21 cellular contexts compared by ENCODE assay signal in genomic region chr6:38722727-38723334, GRCh38. TPM values are rescaled to one million over a fixed set of nuclear protein-coding genes. Genes with fewer than 3 reads are reported as not detected.
DNase-seq lines count a peak whose midpoint lies in the region; ATAC-seq, FAIRE-seq and TF ChIP-seq lines count a peak whose summit lies in the region.
"Had no signal": no experiment of that assay in that cellular context is flagged by ENCODE, and none has a peak within 500 bp of the region (broad histone marks: within the 10 kb centered on the region; RNA-seq: fewer than 3 reads in every experiment).

No MANE protein-coding gene starts in this region.

- H3K27me3 ChIP-seq in NT2/D1 (ENCODE audit: insufficient read depth, insufficient read length) (no peaks in the 10 kb centered on the region), H1 (replicated peaks in 1 of 4; ENCODE audit: control insufficient read depth in 3 of 4, extremely low read depth in 1 of 4, insufficient read depth in 3 of 4, low read length in 3 of 4) (no peaks in the 10 kb centered on the region), testis (no peaks in the 10 kb centered on the region)
- H3K27me3 ChIP-seq: BLaER1 had no signal

- CTCF ChIA-PET in H1 (lab: Charles Lee; ENCODE audit: partially characterized antibody): interaction anchor here (0.6 to 1.4 kb wide), 2 partner anchors 81 to 719 kb away, joined by 3 to 4 read pairs; no protein-coding TSS in a partner anchor

- H4K8ac ChIP-seq in H1 (ENCODE audit: extremely low read depth, insufficient read depth, low read length): no peak overlapping the region

- no peak overlapping the region for H4K5ac ChIP-seq in H1 (ENCODE audit: insufficient read length, low read depth, low read length)

- H3K4me1 ChIP-seq in NT2/D1 (ENCODE audit: insufficient read depth, insufficient read length) (no peaks in the 10 kb centered on the region), H1 (replicated peaks in 1 of 4; ENCODE audit: control insufficient read depth in 3 of 4, insufficient read depth in 4 of 4, low read length in 3 of 4) (no peaks in the 10 kb centered on the region), testis (no peaks in the 10 kb centered on the region)
- H3K4me1 ChIP-seq: BLaER1 had no signal

- H2BK20ac ChIP-seq in H1 (ENCODE audit: low read length): no peak overlapping the region

- no peak for FAIRE-seq in H1 (lab: Jason Lieb, UNC)
- FAIRE-seq: G401.6, GM12891, GM19239, HepG2 had no signal

- TF ChIP-seq CTCF in 22Rv1 (IDR thresholded peaks at IDR 0.05) (no peak), H1 (IDR thresholded peaks at IDR 0.05; ENCODE audit: control extremely low read depth in 1 of 3, insufficient read depth in 1 of 3, low read depth in 1 of 3, low read length in 3 of 3) (no peak), testis (IDR thresholded peaks at IDR 0.05) (no peak)

- H3K36me3 ChIP-seq in NT2/D1 (ENCODE audit: insufficient read depth, insufficient read length, low read length): no peaks in the 10 kb centered on the region
- H3K36me3 ChIP-seq in H1 (ENCODE audit: control insufficient read depth in 2 of 4, insufficient read depth in 4 of 4, low read length in 3 of 4): no peaks in the 10 kb centered on the region
- H3K36me3 ChIP-seq in testis (ENCODE audit: low read depth, missing control alignments): no peaks in the 10 kb centered on the region
- H3K36me3 ChIP-seq: BLaER1 had no signal

- H2BK12ac ChIP-seq in H1 (ENCODE audit: low read depth, low read length): no peak overlapping the region

- no peak overlapping the region for H3K18ac ChIP-seq in H1 (ENCODE audit: extremely low read depth, low read length)

- H2AK5ac ChIP-seq in H1 (ENCODE audit: low read depth, low read length): no peak overlapping the region

- H3K27ac ChIP-seq in 22Rv1 (0 out of 2 replicates have a peak overlapping the region, but pooled peaks have one; percentile 23), H1 (ENCODE audit: low read depth, low read length) (no peak overlapping the region), testis (no peak overlapping the region)
- H3K27ac ChIP-seq: BLaER1, GM23248, KMS-11 had no signal

- no peak overlapping the region for H3K56ac ChIP-seq in H1 (replicated peaks; ENCODE audit: insufficient read length, low read depth, low read length)

- H3K4me2 ChIP-seq in H1 (ENCODE audit: insufficient read depth in 1 of 2, low read depth in 2 of 2, low read length in 2 of 2): no peak overlapping the region
- H3K4me2 ChIP-seq: BLaER1, KMS-11 had no signal

- intact Hi-C loops in testis (cut with DNase I; ENCODE audit: low total_unique reads): no loop called here

- H2BK15ac ChIP-seq in H1 (ENCODE audit: low read length): no peak overlapping the region

- POLR2A ChIA-PET in H1 (lab: Charles Lee; ENCODE audit: partially characterized antibody): no interaction called here

- no peak overlapping the region for H2BK5ac ChIP-seq in H1 (ENCODE audit: low read depth, low read length)

- no peak for DNase-seq in NT2/D1 (ENCODE audit: low read depth, low spot score)
- DNase-seq in H1 (ENCODE audit: low read depth in 1 of 2, low spot score in 2 of 2): no peak
- DNase-seq in testis: peak; percentile 49
- DNase-seq in midbrain (lab: John Stamatoyannopoulos, UW): no peak
- DNase-seq in HCEC 1CT: no peak
- DNase-seq: 8988T; CD8-positive, alpha-beta T cell; COR-L47; DMS 273 treated with DMSO at 0.1 percent for 48 hours; GM23248; H7 had no signal

- H3K9ac ChIP-seq in NT2/D1 (ENCODE audit: insufficient read length, low read depth) (no peak overlapping the region), H1 (replicated peaks in 1 of 4; ENCODE audit: extremely low read depth in 1 of 4, low read depth in 3 of 4, low read length in 3 of 4) (no peak overlapping the region)
- H3K9ac ChIP-seq: BLaER1, GM23248, KMS-11 had no signal

- no peak overlapping the region for H3K14ac ChIP-seq in H1 (ENCODE audit: insufficient read length)

- H3K79me1 ChIP-seq in H1 (ENCODE audit: low read depth, low read length): no peaks in the 10 kb centered on the region

- H3K4me3 ChIP-seq in NT2/D1 (ENCODE audit: insufficient read length, low read depth) (peak overlapping the region; percentile 35), H1 (ENCODE audit: extremely low read depth in 1 of 4, insufficient read depth in 2 of 4, low read depth in 3 of 4, low read length in 4 of 4) (no peak overlapping the region), testis (peak overlapping the region; percentile 33 to 44)
- H3K4me3 ChIP-seq: BLaER1, GM23248 had no signal

- H3K9me3 ChIP-seq in NT2/D1 (ENCODE audit: insufficient read depth, low read length) (no peaks in the 10 kb centered on the region), H1 (ENCODE audit: insufficient read depth in 2 of 2, low read depth in 1 of 2, low read length in 1 of 2) (no peaks in the 10 kb centered on the region), testis (no peaks in the 10 kb centered on the region)
- H3K9me3 ChIP-seq: BLaER1 had no signal

- no peaks in the 10 kb centered on the region for H3K23me2 ChIP-seq in H1 (ENCODE audit: low read depth, low read length)

- H4K91ac ChIP-seq in H1 (replicated peaks; ENCODE audit: insufficient read length, low read length): no peak overlapping the region

- TF ChIP-seq POLR2A in H1 (IDR thresholded peaks at IDR 0.05; ENCODE audit: control extremely low read depth in 1 of 2, low read depth in 2 of 2, low read length in 2 of 2) (no peak), testis (IDR thresholded peaks at IDR 0.05) (no peak)

- H3K79me2 ChIP-seq in H1 (ENCODE audit: control insufficient read depth in 1 of 2, insufficient read depth in 2 of 2, low read length in 2 of 2): no peaks in the 10 kb centered on the region

- no peak overlapping the region for H2BK120ac ChIP-seq in H1 (replicated peaks; ENCODE audit: low read depth, low read length)

- H3K4ac ChIP-seq in H1 (replicated peaks; ENCODE audit: insufficient read length, low read depth, low read length): no peak overlapping the region

- H2AFZ ChIP-seq in H1 (ENCODE audit: low read length): peak overlapping the region; percentile 44; the same call in 1 of the 2 replicates
- H2AFZ ChIP-seq: GM23248 had no signal

- ATAC-seq in HG03432 (IDR thresholded peaks at IDR 0.05; ENCODE audit: unreplicated experiment): no peak
- ATAC-seq: CD8-positive, alpha-beta T cell; HepG2 had no signal

- 92% methylated on average over 23 of the region's 26 CpGs; no CpG with 5 or more reads in 1 of the 2 experiments for WGBS in H1 (ENCODE audit: extremely low coverage in 1 of 2, insufficient coverage in 1 of 2, insufficient read length in 1 of 2, insufficient replicate concordance in 2 of 2, low coverage in 1 of 2, low lambda C conversion rate in 2 of 2, missing lambda C conversion rate in 1 of 2), 2 experiments
- WGBS in testis, 2 donors: 65 to 81% methylated on average over 26 of the region's 26 CpGs

- H3K23ac ChIP-seq in H1 (ENCODE audit: insufficient read length): no peak overlapping the region

- H4K20me1 ChIP-seq in H1 (replicated peaks in 1 of 2; ENCODE audit: control insufficient read depth in 1 of 2, insufficient read depth in 2 of 2, low read length in 2 of 2): no peaks in the 10 kb centered on the region
- H4K20me1 ChIP-seq: BLaER1 had no signal

- TF ChIP-seq RAD21 in H1 (IDR thresholded peaks at IDR 0.05 in 1 of 2, conservative IDR thresholded peaks at IDR 0.05 in 1 of 2; ENCODE audit: low read depth in 2 of 2, low read length in 2 of 2): no peak

- no peak for TF ChIP-seq EP300 in H1 (IDR thresholded peaks at IDR 0.05; ENCODE audit: borderline replicate concordance in 1 of 2, low read depth in 2 of 2, low read length in 2 of 2)

TF ChIP-seq in H1, 55 proteins besides CTCF, POLR2A, EP300 and RAD21:
- TF ChIP-seq NANOG (IDR thresholded peaks at IDR 0.05; ENCODE audit: insufficient read depth, low read depth, low read length, poor library complexity, severe bottlenecking) (no peak), SIX5 (IDR thresholded peaks at IDR 0.05; ENCODE audit: low read depth, low read length) (no peak), KDM1A (IDR thresholded peaks at IDR 0.05; ENCODE audit: borderline replicate concordance, low read length) (no peak), RFX5 (IDR thresholded peaks at IDR 0.05; ENCODE audit: borderline replicate concordance, low read depth, low read length) (no peak), ATF3 (IDR thresholded peaks at IDR 0.05; ENCODE audit: insufficient read depth, low read depth, low read length) (no peak), SIN3A (conservative IDR thresholded peaks at IDR 0.05 in 1 of 2, IDR thresholded peaks at IDR 0.05 in 1 of 2; ENCODE audit: low read depth in 1 of 2, low read length in 2 of 2) (no peak)

RNA-seq across cellular contexts. Expression of gene DNAH8, which starts 7.7 kb away (rescaled TPM):
- not detected in 2 replicates for total RNA-seq in H1 (2021; fragmentation: NEBNext Ultra II Directional; extraction: Animal tissue kit (Norgen Biotek cat#: 25700))
- polyA plus RNA-seq in H1 (2011; rRNA removed): under 0.01 TPM in 1 of 2 replicates, not detected in the other
- polyA plus RNA-seq in H1 (2011; cell fraction: cytosol; rRNA removed): not detected
- polyA plus RNA-seq in H1 (2011; cell fraction: nucleus; rRNA removed): not detected
- polyA plus RNA-seq in H1 (2012, experiment 1 of 2): not detected in 4 replicates
- polyA plus RNA-seq in H1 (2012, experiment 2 of 2): not detected
- polyA plus RNA-seq in H1 (2013, experiment 1 of 2): 0.02 TPM
- polyA plus RNA-seq in H1 (2013, experiment 2 of 2): 0.02 TPM
- polyA minus RNA-seq in H1 (2011; rRNA and poly(A)+ RNA removed): 0.02 and 0.25 TPM in 2 replicates
- polyA minus RNA-seq in H1 (2011; cell fraction: cytosol; rRNA and poly(A)+ RNA removed): not detected
- under 0.01 TPM for polyA minus RNA-seq in H1 (2011; cell fraction: nucleus; rRNA and poly(A)+ RNA removed)
- 10 to 100 TPM; 17.2 to 23.7 TPM for total RNA-seq in testis
- 19.0 TPM for polyA plus RNA-seq in testis (ENCODE audit: insufficient read depth, low read depth, low replicate concordance)
- total RNA-seq: A673; CD8-positive, alpha-beta T cell; GM23248; HepG2 had no signal
- polyA plus RNA-seq: AG04450, GM23248, HepG2 had no signal

RNA-seq across cellular contexts. Expression of gene GLO1, which starts 19.9 kb away (rescaled TPM):
- 161 and 170 TPM in 2 replicates for total RNA-seq in H1 (2021; fragmentation: NEBNext Ultra II Directional; extraction: Animal tissue kit (Norgen Biotek cat#: 25700))
- polyA plus RNA-seq in H1 (2011; rRNA removed) (52.8 and 104 TPM in 2 replicates), testis (ENCODE audit: insufficient read depth, low read depth, low replicate concordance) (51.0 TPM)
- polyA plus RNA-seq in H1 (2011; cell fraction: cytosol; rRNA removed): 99.7 TPM
- polyA plus RNA-seq in H1 (2011; cell fraction: nucleus; rRNA removed): 26.5 TPM
- 89.2 to 156 TPM (median 95.2 TPM) in 4 replicates for polyA plus RNA-seq in H1 (2012, experiment 1 of 2)
- 28.9 TPM for polyA plus RNA-seq in H1 (2012, experiment 2 of 2)
- 185 TPM for polyA plus RNA-seq in H1 (2013, experiment 1 of 2)
- 191 TPM for polyA plus RNA-seq in H1 (2013, experiment 2 of 2)
- polyA minus RNA-seq in H1 (2011; rRNA and poly(A)+ RNA removed): 40.6 and 63.9 TPM in 2 replicates
- polyA minus RNA-seq in H1 (2011; cell fraction: cytosol; rRNA and poly(A)+ RNA removed): 49.9 TPM
- polyA minus RNA-seq in H1 (2011; cell fraction: nucleus; rRNA and poly(A)+ RNA removed): 22.1 TPM
- total RNA-seq in testis: 10 to 100 TPM; 54.3 to 78.6 TPM

Comparison
In these comparisons a context has a peak if more than half of its experiments do, and no peak if none do; other contexts are left out.
1. H3K4me3 ChIP-seq: peak in NT2/D1 (single experiment) and testis (2 of 2); none in H1 (0 of 4).
2. RNA of gene DNAH8, which starts 7.7 kb away (total RNA-seq): 17.2 to 23.7 TPM in testis; not detected in H1; every median in the first group is over 10 times any median in the second.